Comparison of ENCODE assay signal across 6 cellular contexts in the genomic region with DNA sequence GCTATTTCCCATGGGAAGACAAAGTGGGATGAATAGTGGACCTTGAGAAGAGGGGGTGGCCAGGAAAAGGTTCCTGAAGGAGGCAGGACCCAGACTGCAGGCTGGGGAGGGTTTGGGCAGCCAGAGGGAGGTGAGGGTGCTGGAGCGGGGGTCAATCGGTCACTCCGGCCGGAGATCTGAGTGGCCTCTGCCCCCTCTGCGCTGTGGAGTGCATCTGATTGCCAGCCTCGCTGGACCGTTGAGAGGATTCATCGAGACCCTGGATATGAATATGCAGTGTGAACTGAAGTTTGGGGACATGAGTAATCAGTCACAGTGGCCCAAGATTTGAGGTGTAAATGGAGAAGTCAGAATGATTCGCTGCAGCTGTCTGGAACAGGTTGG. TPM values are rescaled to one million over a fixed set of nuclear protein-coding genes. Genes with fewer than 3 reads are reported as not detected.
DNase-seq lines count a peak whose midpoint lies in the region; ATAC-seq, FAIRE-seq and TF ChIP-seq lines count a peak whose summit lies in the region.

No MANE protein-coding gene starts in this region.

- no peak for FAIRE-seq in astrocyte (lab: Jason Lieb, UNC)

- H3K27me3 Mint-ChIP-seq in astrocyte (ENCODE audit: low read depth, unreplicated experiment) (no peaks in the 10 kb centered on the region), naive B cell (no peaks in the 10 kb centered on the region)

- H3K27me3 ChIP-seq in astrocyte (ENCODE audit: insufficient read depth, low read length): no peaks in the 10 kb centered on the region

- peak overlapping the region; percentile 100 for H3K4me3 Mint-ChIP-seq in astrocyte (ENCODE audit: unreplicated experiment)
- H3K4me3 Mint-ChIP-seq in naive B cell: peak overlapping the region; percentile 95 to 100 (median 98)

- H3K4me3 ChIP-seq in GM12865 (ENCODE audit: low read depth, low read length) (peak overlapping the region; percentile 67), astrocyte (ENCODE audit: insufficient read depth, low read depth, low read length) (peak overlapping the region; percentile 99)

- H3K27ac Mint-ChIP-seq in astrocyte (ENCODE audit: unreplicated experiment) (peak overlapping the region; percentile 100), naive B cell (peak overlapping the region; percentile 99 to 100 (median 100))

- H3K4me1 Mint-ChIP-seq in astrocyte (ENCODE audit: low read depth, unreplicated experiment) (peaks cover 22% of the 10 kb centered on the region), naive B cell (peaks cover 50 to 79% (median 58%) of the 10 kb centered on the region in 3 donors)

- H4K20me1 ChIP-seq in astrocyte (ENCODE audit: insufficient read depth, low read length): peaks cover 14% of the 10 kb centered on the region

- H3K9me3 Mint-ChIP-seq in astrocyte (ENCODE audit: unreplicated experiment) (peaks cover 3% of the 10 kb centered on the region), naive B cell (peaks cover 0 to 3% (median 0%) of the 10 kb centered on the region in 7 donors)

- TF ChIP-seq CTCF in GM12865 (IDR thresholded peaks at IDR 0.05; ENCODE audit: insufficient read depth, low read depth, low read length, missing control alignments) (no peak), astrocyte (IDR thresholded peaks at IDR 0.05; ENCODE audit: insufficient read depth, low read depth, low read length) (no peak)

- H3K36me3 Mint-ChIP-seq in astrocyte (ENCODE audit: low read depth, unreplicated experiment) (peaks cover 7% of the 10 kb centered on the region), naive B cell (peaks cover 0 to 15% of the 10 kb centered on the region in 2 donors)

- DNase-seq in GM12865 (ENCODE audit: low read depth): no peak
- no peak for DNase-seq in astrocyte (ENCODE audit: low read depth)
- no peak for DNase-seq in naive B cell
- no peak for DNase-seq in ecto neural progenitor cell (ENCODE audit: low spot score)
- no peak for DNase-seq in D341Med (ENCODE audit: low spot score)

- peak in 1 of 2 donors; percentile 6 for ATAC-seq in naive B cell (ENCODE audit: low read depth in 2 of 2)
- no peak for ATAC-seq in GM19463 (IDR thresholded peaks at IDR 0.05; ENCODE audit: unreplicated experiment)

- H3K36me3 ChIP-seq in astrocyte (ENCODE audit: insufficient read depth, low read length): no peaks in the 10 kb centered on the region

- H3K27ac ChIP-seq in astrocyte (ENCODE audit: low read depth, low read length): peak overlapping the region; percentile 96

- no peaks in the 10 kb centered on the region for H3K9me3 ChIP-seq in astrocyte (ENCODE audit: insufficient read depth, low read depth, low read length)

- peak overlapping the region; percentile 98 for H3K4me2 ChIP-seq in astrocyte (ENCODE audit: low read length)

- peak overlapping the region; percentile 100 for H3K9ac ChIP-seq in astrocyte (ENCODE audit: low read length)

- peaks cover 23% of the 10 kb centered on the region for H3K4me1 ChIP-seq in astrocyte (ENCODE audit: insufficient read depth, low read length)

- H2AFZ ChIP-seq in astrocyte (ENCODE audit: low read depth, low read length): peak overlapping the region; percentile 72

- peaks cover 48% of the 10 kb centered on the region for H3K79me2 ChIP-seq in astrocyte (ENCODE audit: insufficient read depth, low read length)

RNA-seq across cellular contexts. Expression of gene ZNF580, which starts 5.5 kb away (rescaled TPM):
- 35.8 and 36.6 TPM in 2 replicates for total RNA-seq in astrocyte
- 10 to 100 TPM; 28.4 to 54.2 (median 31.5) TPM for polyA plus RNA-seq in naive B cell (ENCODE audit: low read depth in 6 of 6)

RNA-seq across cellular contexts. Expression of gene ZNF581, which starts 8.1 kb away (rescaled TPM):
- total RNA-seq in astrocyte: 28.4 and 30.0 TPM in 2 replicates
- polyA plus RNA-seq in naive B cell (ENCODE audit: low read depth in 6 of 6): 10 to 100 TPM; 60.7 to 82.8 (median 65.4) TPM

RNA-seq across cellular contexts. Expression of gene ZNF784, which starts 11.0 kb away (rescaled TPM):
- 5.0 and 5.3 TPM in 2 replicates for total RNA-seq in astrocyte
- polyA plus RNA-seq in naive B cell (ENCODE audit: low read depth in 6 of 6): 1 to 10 TPM in 4 of 6 donors, under 1 TPM in 1, not detected in 1; 0.95 to 3.5 (median 2.7) TPM

RNA-seq across cellular contexts. Expression of gene CCDC106, which starts 12.7 kb away (rescaled TPM):
- total RNA-seq in astrocyte: 12.2 and 12.8 TPM in 2 replicates
- 10 to 100 TPM in 3 of 6 donors, 1 to 10 TPM in 3; 8.1 to 13.0 (median 9.7) TPM for polyA plus RNA-seq in naive B cell (ENCODE audit: low read depth in 6 of 6)

RNA-seq across cellular contexts. Expression of gene U2AF2, which starts 19.5 kb away (rescaled TPM):
- total RNA-seq in astrocyte: 183 and 194 TPM in 2 replicates
- polyA plus RNA-seq in naive B cell (ENCODE audit: low read depth in 6 of 6): 10 to 100 TPM in 3 of 6 donors, 1 to 10 TPM in 3; 3.2 to 13.7 (median 9.3) TPM
